In genomic region chr1:228723921-228724320, GRCh38 we compare ENCODE assay signal across 16 cellular contexts. TPM values are rescaled to one million over a fixed set of nuclear protein-coding genes. Genes with fewer than 3 reads are reported as not detected.
DNase-seq lines count a peak whose midpoint lies in the region; ATAC-seq, FAIRE-seq and TF ChIP-seq lines count a peak whose summit lies in the region.
"Had no signal": no experiment of that assay in that cellular context is flagged by ENCODE, and none has a peak within 500 bp of the region (broad histone marks: within the 10 kb centered on the region; RNA-seq: fewer than 3 reads in every experiment).

No MANE protein-coding gene starts in this region.

- CTCF ChIA-PET in A549 (lab: Yijun Ruan, JAX) (interaction anchor here (1.1 to 2.2 kb wide), 2 partner anchors 10 to 27 kb away, joined by 3 to 5 read pairs; no protein-coding TSS in a partner anchor), IMR-90 (lab: Yijun Ruan, JAX) (no interaction called here)

- H3K9me3 ChIP-seq in A549, result no peaks in the 10 kb centered on the region
- no peaks in the 10 kb centered on the region for H3K9me3 ChIP-seq in IMR-90 (ENCODE audit: control insufficient read depth, insufficient read depth, low read length)
- H3K9me3 ChIP-seq in hepatocyte (ENCODE audit: low read depth), result no peaks in the 10 kb centered on the region
- H3K9me3 ChIP-seq in right lobe of liver, result no peaks in the 10 kb centered on the region
- H3K9me3 ChIP-seq: BLaER1 treated with 17β-estradiol and CSF1 and Interleukin-3, amounts not matched to agents 10 nM and 100 nM had no signal

- H3K56ac ChIP-seq in IMR-90 (ENCODE audit: extremely low read depth, insufficient read depth, low read length), result no peak overlapping the region

- in situ Hi-C loops in IMR-90 (cut with MboI; ENCODE audit: low sequenced_read_pairs), result no loop called here

- H2BK5ac ChIP-seq in IMR-90 (ENCODE audit: low read depth, low read length, poor library complexity, severe bottlenecking), result no peak overlapping the region

- no peak overlapping the region for H2AK5ac ChIP-seq in IMR-90 (ENCODE audit: low read depth, low read length)

- no peaks in the 10 kb centered on the region for H3K79me2 ChIP-seq in hepatocyte

- intact Hi-C loops in IMR-90 (cut with micrococcal nuclease), result no loop called here
- intact Hi-C loops in right lobe of liver (cut with DNase I), result no loop called here

- dilution Hi-C loops in IMR-90 (cut with HindIII; ENCODE audit: low sequenced_read_pairs, unreplicated experiment), result no loop called here

- H3K23ac ChIP-seq in IMR-90 (ENCODE audit: low read depth, low read length), result no peak overlapping the region

- H2AK9ac ChIP-seq in IMR-90 (replicated peaks; ENCODE audit: low read depth, low read length, poor library complexity), result no peak overlapping the region

- no peak overlapping the region for H4K8ac ChIP-seq in IMR-90 (ENCODE audit: low read depth in 2 of 2, low read length in 2 of 2)

- POLR2A ChIA-PET in A549 (lab: Yijun Ruan, JAX) (interaction anchor here (0.6 kb wide), 1 partner anchor 526 kb away, joined by 3 read pairs; no protein-coding TSS in a partner anchor), IMR-90 (lab: Charles Lee; ENCODE audit: unreplicated experiment) (no interaction called here)

- H4K20me1 ChIP-seq in IMR-90 (ENCODE audit: insufficient read depth, low read length) (no peaks in the 10 kb centered on the region), hepatocyte (ENCODE audit: insufficient read depth, poor library complexity, severe bottlenecking) (no peaks in the 10 kb centered on the region)
- H4K20me1 ChIP-seq: BLaER1 treated with 17β-estradiol and CSF1 and Interleukin-3, amounts not matched to agents 10 nM and 100 nM had no signal

- no peak for TF ChIP-seq RAD21 in A549 (conservative IDR thresholded peaks at IDR 0.05 in 1 of 2, IDR thresholded peaks at IDR 0.05 in 1 of 2)
- TF ChIP-seq RAD21 in IMR-90 (IDR thresholded peaks at IDR 0.05; ENCODE audit: low read length), result no peak

- H3K9me1 ChIP-seq in IMR-90 (ENCODE audit: insufficient read depth, low read length), result no peaks in the 10 kb centered on the region

- H3K27ac Mint-ChIP-seq in activated naive CD4-positive, alpha-beta T cell treated with anti-CD3 and anti-CD28 coated beads, Interleukin-2, amount 50 U/mL, for 72 hours, result no peak overlapping the region
- H3K27ac Mint-ChIP-seq: CD4-positive, CD25-positive, alpha-beta regulatory T cell; HFFc6 had no signal

- H3K9me2 ChIP-seq in hepatocyte (replicated peaks; ENCODE audit: insufficient read depth), result no peaks in the 10 kb centered on the region

- no peaks in the 10 kb centered on the region for H3K36me3 Mint-ChIP-seq in activated naive CD4-positive, alpha-beta T cell treated with anti-CD3 and anti-CD28 coated beads, Interleukin-2, amount 50 U/mL, for 72 hours
- H3K36me3 Mint-ChIP-seq: CD4-positive, CD25-positive, alpha-beta regulatory T cell had no signal

- H2BK15ac ChIP-seq in IMR-90 (ENCODE audit: low read depth, low read length), result no peak overlapping the region

- TF ChIP-seq EP300 in A549 (IDR thresholded peaks at IDR 0.05), result no peak

- no peak overlapping the region for H2BK20ac ChIP-seq in IMR-90 (ENCODE audit: low read depth, low read length)

- no peak overlapping the region for H3K4ac ChIP-seq in IMR-90 (ENCODE audit: low read depth, low read length)

- H3K4me2 ChIP-seq in A549, result no peak overlapping the region
- no peak overlapping the region for H3K4me2 ChIP-seq in IMR-90 (ENCODE audit: low read depth, low read length)
- no peak overlapping the region for H3K4me2 ChIP-seq in hepatocyte
- H3K4me2 ChIP-seq: BLaER1 treated with 17β-estradiol and CSF1 and Interleukin-3, amounts not matched to agents 10 nM and 100 nM had no signal

- H3K9me3 Mint-ChIP-seq in activated naive CD4-positive, alpha-beta T cell treated with anti-CD3 and anti-CD28 coated beads, Interleukin-2, amount 50 U/mL, for 72 hours, result no peaks in the 10 kb centered on the region
- H3K9me3 Mint-ChIP-seq: CD4-positive, CD25-positive, alpha-beta regulatory T cell had no signal

- H3K27ac ChIP-seq in A549 (no peak overlapping the region), IMR-90 (ENCODE audit: insufficient read depth, low read length) (no peak overlapping the region), hepatocyte (peak overlapping the region; percentile 29), right lobe of liver (peak overlapping the region; percentile 74 to 99 (median 94))
- H3K27ac ChIP-seq: 22Rv1; BLaER1 treated with 17β-estradiol and CSF1 and Interleukin-3, amounts not matched to agents 10 nM and 100 nM had no signal

- BruUV-seq in IMR-90 (replicated peaks; lab: Mats Ljungman, UMichigan), result no TSS peak

- H3K9ac ChIP-seq in IMR-90 (ENCODE audit: low read depth, low read length), result no peak overlapping the region
- H3K9ac ChIP-seq: BLaER1 treated with 17β-estradiol and CSF1 and Interleukin-3, amounts not matched to agents 10 nM and 100 nM had no signal

- H2AFZ ChIP-seq in IMR-90 (replicated peaks; ENCODE audit: low read length, poor library complexity) (no peak overlapping the region), hepatocyte (no peak overlapping the region)

- no peak for TF ChIP-seq POLR2A in A549 (IDR thresholded peaks at IDR 0.05; ENCODE audit: low read length)
- TF ChIP-seq POLR2A in IMR-90 (IDR thresholded peaks at IDR 0.05; ENCODE audit: low read depth, low read length), result no peak
- no peak for TF ChIP-seq POLR2A in right lobe of liver (IDR thresholded peaks at IDR 0.05)

- no peak overlapping the region for H3K4me3 ChIP-seq in A549
- no peak overlapping the region for H3K4me3 ChIP-seq in IMR-90 (ENCODE audit: insufficient read depth, low read depth, low read length)
- no peak overlapping the region for H3K4me3 ChIP-seq in hepatocyte
- H3K4me3 ChIP-seq in right lobe of liver, result no peak overlapping the region
- H3K4me3 ChIP-seq: BLaER1 treated with 17β-estradiol and CSF1 and Interleukin-3, amounts not matched to agents 10 nM and 100 nM; GM12878 had no signal

- no peak for ATAC-seq in A549
- no peak for ATAC-seq in IMR-90 (ENCODE audit: low read depth)
- ATAC-seq in right lobe of liver, result peak; percentile 70 to 83 (median 82)
- ATAC-seq in activated naive CD4-positive, alpha-beta T cell treated with anti-CD3 and anti-CD28 coated beads, Interleukin-2, amount 50 U/mL, for 72 hours, result no peak
- no peak for ATAC-seq in HG03039 (IDR thresholded peaks at IDR 0.05; ENCODE audit: unreplicated experiment)
- ATAC-seq in GM21447 (IDR thresholded peaks at IDR 0.05; ENCODE audit: unreplicated experiment), result no peak
- ATAC-seq: GM12878 had no signal

- H4K91ac ChIP-seq in IMR-90 (ENCODE audit: insufficient read depth, low read depth, low read length), result no peak overlapping the region

- H3K14ac ChIP-seq in IMR-90 (replicated peaks; ENCODE audit: low read depth, low read length), result no peak overlapping the region

- no peak overlapping the region for H3K18ac ChIP-seq in IMR-90 (ENCODE audit: low read depth, low read length)

- no peak overlapping the region for H2BK120ac ChIP-seq in IMR-90 (ENCODE audit: low read depth, low read length)

- H4K5ac ChIP-seq in IMR-90 (ENCODE audit: low read depth, low read length), result no peak overlapping the region

- FAIRE-seq in A549 (lab: Jason Lieb, UNC), result no peak
- FAIRE-seq: GM12878, GM18507 had no signal

- no peaks in the 10 kb centered on the region for H3K79me1 ChIP-seq in IMR-90 (ENCODE audit: low read depth in 1 of 2, low read length in 2 of 2)

- TF ChIP-seq CTCF in A549 (IDR thresholded peaks at IDR 0.05) (no peak), IMR-90 (conservative IDR thresholded peaks at IDR 0.05; ENCODE audit: low read depth, low read length) (no peak), hepatocyte (IDR thresholded peaks at IDR 0.05; ENCODE audit: poor library complexity) (no peak), right lobe of liver (IDR thresholded peaks at IDR 0.05) (no peak)

- H3K36me3 ChIP-seq in IMR-90 (ENCODE audit: control insufficient read depth, insufficient read depth, low read length) (no peaks in the 10 kb centered on the region), hepatocyte (replicated peaks; ENCODE audit: insufficient read depth, low read depth) (no peaks in the 10 kb centered on the region), right lobe of liver (no peaks in the 10 kb centered on the region)
- H3K36me3 ChIP-seq: BLaER1 treated with 17β-estradiol and CSF1 and Interleukin-3, amounts not matched to agents 10 nM and 100 nM had no signal

- 78% methylated on average over 6 of the region's 6 CpGs for WGBS in A549 (ENCODE audit: missing lambda C conversion rate)
- WGBS in IMR-90 (ENCODE audit: extremely low coverage in 2 of 2, insufficient read length in 1 of 2), 2 experiments, result 26% methylated on average over 2 of the region's 6 CpGs; no CpG with 5 or more reads in 1 of the 2 experiments
- WGBS in hepatocyte (ENCODE audit: low lambda C conversion rate, missing lambda C conversion rate), result 78% methylated on average over 6 of the region's 6 CpGs
- 33% methylated on average over 6 of the region's 6 CpGs for WGBS in right lobe of liver (ENCODE audit: insufficient coverage, low coverage, low lambda C conversion rate, missing lambda C conversion rate)

- H3K27me3 ChIP-seq in IMR-90 (ENCODE audit: control insufficient read depth, insufficient read depth, low read length) (peaks cover 14% of the 10 kb centered on the region), hepatocyte (no peaks in the 10 kb centered on the region), right lobe of liver (no peaks in the 10 kb centered on the region)
- H3K27me3 ChIP-seq: BLaER1 treated with 17β-estradiol and CSF1 and Interleukin-3, amounts not matched to agents 10 nM and 100 nM had no signal

- DNase-seq in A549 (ENCODE audit: low read depth in 1 of 2, low spot score in 1 of 2), result no peak
- DNase-seq in IMR-90, result no peak
- no peak for DNase-seq in hepatocyte (ENCODE audit: low spot score)
- DNase-seq in right lobe of liver, result no peak
- no peak for DNase-seq in activated naive CD4-positive, alpha-beta T cell treated with anti-CD3 and anti-CD28 coated beads, Interleukin-2, amount 50 U/mL, for 72 hours (ENCODE audit: low spot score in 2 of 2)
- no peak for DNase-seq in NCI-H1694 treated with DMSO at 0.1 percent for 48 hours (lab: John Stamatoyannopoulos, UW)
- DNase-seq: CD4-positive, CD25-positive, alpha-beta regulatory T cell; DMS79; HCEC 1CT; HFFc6 had no signal

- H3K4me1 ChIP-seq in A549, result no peaks in the 10 kb centered on the region
- no peaks in the 10 kb centered on the region for H3K4me1 ChIP-seq in IMR-90 (ENCODE audit: control insufficient read depth, insufficient read depth, low read length)
- H3K4me1 ChIP-seq in hepatocyte (ENCODE audit: insufficient read depth), result peaks cover 3% of the 10 kb centered on the region
- H3K4me1 ChIP-seq in right lobe of liver, result peaks cover 0 to 6% (median 2%) of the 10 kb centered on the region in 4 donors

RNA-seq across cellular contexts. Expression of gene RHOU, which starts 11.4 kb away (rescaled TPM):
- polyA plus RNA-seq in A549 (2011; rRNA removed), result 11.5 and 12.8 TPM in 2 replicates
- polyA plus RNA-seq in A549 (2012; cell fraction: cytosol; rRNA removed), result 4.7 and 6.6 TPM in 2 replicates
- 2.9 and 3.3 TPM in 2 replicates for polyA plus RNA-seq in A549 (2012; cell fraction: nucleus; rRNA removed)
- 9.7 to 14.7 TPM (median 10.2 TPM) in 3 replicates for polyA plus RNA-seq in A549 (2017; fragmentation: RNase III; extraction: RNeasy Plus Mini Kit Qiagen cat#74134 plus additional on column Dnase treatment)
- 8.7 and 9.0 TPM in 2 replicates for polyA minus RNA-seq in A549 (2011; rRNA and poly(A)+ RNA removed)
- 0.72 and 0.83 TPM in 2 replicates for total RNA-seq in IMR-90 (2012; rRNA removed)
- polyA plus RNA-seq in IMR-90 (2012; rRNA removed), result 0.27 and 0.44 TPM in 2 replicates
- polyA plus RNA-seq in IMR-90 (2012; cell fraction: cytosol; rRNA removed), result 0.15 and 0.20 TPM in 2 replicates
- 0.09 and 0.45 TPM in 2 replicates for polyA plus RNA-seq in IMR-90 (2012; cell fraction: nucleus; rRNA removed; ENCODE audit: low replicate concordance)
- 122 and 124 TPM in 2 replicates for total RNA-seq in hepatocyte
- 70.5 and 72.5 TPM in 2 replicates for polyA plus RNA-seq in hepatocyte
- 10 to 100 TPM; 16.6 to 22.2 (median 19.6) TPM for total RNA-seq in right lobe of liver
- 1 to 10 TPM; 1.1 to 4.3 TPM for total RNA-seq in activated naive CD4-positive, alpha-beta T cell treated with anti-CD3 and anti-CD28 coated beads, Interleukin-2, amount 50 U/mL, for 72 hours
- total RNA-seq: GM12878 had no signal
- polyA plus RNA-seq: GM12878 had no signal

Comparison
In these comparisons a context has a peak if more than half of its experiments do, and no peak if none do; other contexts are left out.
1. ATAC-seq: peak in right lobe of liver (4 of 4); none in A549 (0 of 2), IMR-90 (single experiment), activated naive CD4-positive, alpha-beta T cell treated with anti-CD3 and anti-CD28 coated beads, Interleukin-2, amount 50 U/mL, for 72 hours (0 of 2), HG03039 (single experiment) and GM21447 (single experiment).
2. H3K27ac ChIP-seq: peak in hepatocyte (single experiment) and right lobe of liver (3 of 3); none in A549 (0 of 2) and IMR-90 (single experiment).